ENCODE assay signal across 16 cellular contexts in the genomic region with DNA sequence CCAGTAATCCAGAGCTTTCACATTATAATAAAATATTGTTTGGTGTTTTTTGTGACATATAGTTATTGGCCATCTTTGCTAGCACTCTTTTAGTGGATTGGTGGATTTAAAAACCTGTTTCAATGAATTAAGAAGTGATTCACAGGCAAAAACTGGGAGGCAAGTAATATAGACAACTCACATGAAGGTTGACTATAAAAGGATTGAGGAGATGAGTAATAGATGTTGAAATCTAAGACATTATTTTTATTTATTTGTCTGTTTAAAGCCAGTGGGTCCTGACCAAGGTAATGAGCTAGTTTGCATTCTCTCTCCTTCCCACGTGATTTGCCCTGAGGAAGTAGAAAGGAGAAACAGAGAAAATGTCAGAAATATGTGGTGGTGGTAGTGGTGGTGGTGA.
"Had no signal": no experiment of that assay in that cellular context is flagged by ENCODE, and none has a peak within 500 bp of the region (broad histone marks: within the 10 kb centered on the region; RNA-seq: fewer than 3 reads in every experiment).

No MANE protein-coding gene starts in this region.

- ATAC-seq: activated CD8-positive, alpha-beta T cell treated with anti-CD3 and anti-CD28 coated beads, Interleukin-2, amount 10 ng/mL, durations not matched to agents 7 days and 5 days; left lung; naive thymus-derived CD8-positive, alpha-beta T cell; stimulated activated naive CD8-positive, alpha-beta T cell treated with anti-CD3 and anti-CD28 coated beads, Interleukin-15, amount 100 ng/mL, for 72 hours had no signal

- H3K4me1 ChIP-seq: left lung, parathyroid adenoma, testis, upper lobe of left lung had no signal

- H3K9ac ChIP-seq: parathyroid adenoma had no signal

- H3K36me3 ChIP-seq: brain microvascular endothelial cell, left lung, upper lobe of left lung had no signal

- H3K9me3 ChIP-seq: left lung, testis, upper lobe of left lung had no signal

- H3K27ac ChIP-seq: brain microvascular endothelial cell, left lung, parathyroid adenoma, testis, upper lobe of left lung had no signal

- H3K79me2 ChIP-seq: parathyroid adenoma had no signal

- H3K27me3 ChIP-seq: brain microvascular endothelial cell, left lung, testis, upper lobe of left lung had no signal

- DNase-seq: activated CD4-positive, alpha-beta T cell treated with anti-CD3 and anti-CD28 coated beads, Interleukin-2, amount 10 ng/mL, durations not matched to agents 24 days and 14 days; activated CD4-positive, CD25-positive, alpha-beta regulatory T cell; activated CD8-positive, alpha-beta memory T cell treated with anti-CD3 and anti-CD28 coated beads, Interleukin-2, amount 50 U/mL, for 4 hours; activated CD8-positive, alpha-beta T cell treated with anti-CD3 and anti-CD28 coated beads, Interleukin-2, amount 10 ng/mL, durations not matched to agents 7 days and 5 days; activated gamma-delta T cell treated with Interleukin-2 at 50 U/mL for 16 hours; activated T-cell treated with anti-CD3 and anti-CD28 coated beads, Interleukin-2, amount 50 U/mL, for 48 hours; brain microvascular endothelial cell; dermis blood vessel endothelial cell; islet precursor cell; left lung; naive thymus-derived CD8-positive, alpha-beta T cell; stimulated activated CD4-positive, alpha-beta T cell treated with anti-CD3 and anti-CD28 coated beads, Interleukin-1b, Interleukin-23, amount 100 ng/mL, for 48 hours; stimulated activated naive CD8-positive, alpha-beta T cell treated with anti-CD3 and anti-CD28 coated beads, Interleukin-15, amount 100 ng/mL, for 72 hours; testis; upper lobe of left lung had no signal

- H2AFZ ChIP-seq: parathyroid adenoma had no signal

- H3K4me3 ChIP-seq: left lung, testis, upper lobe of left lung had no signal
